ENCODE assay signal across 26 cellular contexts in the genomic region with DNA sequence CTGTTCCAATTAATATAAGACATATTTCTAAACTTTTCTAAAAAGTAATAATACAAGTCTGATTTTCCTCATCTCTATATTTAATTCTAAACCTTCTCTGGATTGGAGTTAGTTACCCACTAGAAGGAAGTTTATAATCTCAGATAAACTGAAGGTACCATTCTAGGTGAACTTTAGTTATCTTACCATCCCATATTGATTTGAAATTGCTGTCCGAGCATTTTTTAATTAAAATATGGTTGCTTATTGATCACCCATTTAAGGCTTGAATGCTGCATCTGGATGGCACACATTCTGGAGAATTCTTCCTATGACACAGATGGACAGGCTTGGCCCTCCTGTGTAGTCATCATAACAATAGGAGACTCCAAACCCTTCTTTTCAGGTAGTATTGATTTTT. TPM values are rescaled to one million over a fixed set of nuclear protein-coding genes. Genes with fewer than 3 reads are reported as not detected.
"Had no signal": no experiment of that assay in that cellular context is flagged by ENCODE, and none has a peak within 500 bp of the region (broad histone marks: within the 10 kb centered on the region; RNA-seq: fewer than 3 reads in every experiment).

No MANE protein-coding gene starts in this region.

- H3K4me1 ChIP-seq: colonic mucosa, esophagus muscularis mucosa, esophagus squamous epithelium, foreskin keratinocyte, gastrocnemius medialis, gastroesophageal sphincter, heart left ventricle had no signal

- H3K9me3 ChIP-seq: colonic mucosa, esophagus muscularis mucosa, esophagus squamous epithelium, gastrocnemius medialis had no signal

- ATAC-seq: effector memory CD8-positive, alpha-beta T cell; esophagus mucosa; foreskin keratinocyte; gastrocnemius medialis; gastroesophageal sphincter; heart left ventricle; heart right ventricle had no signal

- FAIRE-seq: colon, endothelial cell of umbilical vein had no signal

- DNase-seq: colonic mucosa; cortex of kidney; dermis blood vessel endothelial cell; dorsolateral prefrontal cortex; effector CD4-positive, alpha-beta T cell; effector CD8-positive, alpha-beta T cell; effector memory CD4-positive, alpha-beta T cell; effector memory CD8-positive, alpha-beta T cell; endodermal cell; erythroblast; esophagus squamous epithelium; foreskin fibroblast; foreskin keratinocyte; foreskin melanocyte; gastrocnemius medialis; glutamatergic neuron; head of caudate nucleus; heart left ventricle; heart right ventricle had no signal

- H3K36me3 ChIP-seq: colonic mucosa, esophagus muscularis mucosa, esophagus squamous epithelium, gastrocnemius medialis, gastroesophageal sphincter, heart left ventricle, heart right ventricle had no signal

- H3K4me3 ChIP-seq: colonic mucosa, coronary artery, dorsolateral prefrontal cortex, esophagus muscularis mucosa, esophagus squamous epithelium, gastrocnemius medialis, gastroesophageal sphincter, heart left ventricle, heart right ventricle had no signal

- H3K27ac ChIP-seq: colonic mucosa, coronary artery, dorsolateral prefrontal cortex, epithelial cell of prostate, esophagus muscularis mucosa, esophagus squamous epithelium, foreskin keratinocyte, gastrocnemius medialis, gastroesophageal sphincter, heart left ventricle, heart right ventricle had no signal

RNA-seq across cellular contexts. Expression of gene RNF182, which starts 8.0 kb away (rescaled TPM):
- total RNA-seq: colonic mucosa had no signal
